ENCODE assay signal across 17 cellular contexts in genomic region chr3:113741086-113741485, GRCh38. TPM values are rescaled to one million over a fixed set of nuclear protein-coding genes. Genes with fewer than 3 reads are reported as not detected.
DNase-seq lines count a peak whose midpoint lies in the region; FAIRE-seq and TF ChIP-seq lines count a peak whose summit lies in the region.
"Had no signal": no experiment of that assay in that cellular context is flagged by ENCODE, and none has a peak within 500 bp of the region (broad histone marks: within the 10 kb centered on the region; RNA-seq: fewer than 3 reads in every experiment).

No MANE protein-coding gene starts in this region.

- H3K4me1 ChIP-seq in DOHH2 (ENCODE audit: control insufficient read depth, low read length) = peaks cover 69% of the 10 kb centered on the region
- H3K4me1 ChIP-seq in PC-9 (replicated peaks; ENCODE audit: insufficient read depth) = peaks cover 49% of the 10 kb centered on the region

- peak overlapping the region; percentile 93 to 100 (median 100) for H3K27ac Mint-ChIP-seq in immature natural killer cell

- H3K9me3 ChIP-seq in DOHH2 (ENCODE audit: control insufficient read depth, insufficient read depth, low read length) (no peaks in the 10 kb centered on the region), PC-9 (ENCODE audit: insufficient read depth, low read depth) (no peaks in the 10 kb centered on the region)
- H3K9me3 ChIP-seq: BE2C, uterus had no signal

- no peak for FAIRE-seq in D721Med (lab: Jason Lieb, UNC)

- BruUV-seq in PC-9 (replicated peaks; lab: Mats Ljungman, UMichigan) = no TSS peak

- H3F3A ChIP-seq in DOHH2 (ENCODE audit: control insufficient read depth, insufficient read depth) (peaks cover 20% of the 10 kb centered on the region), PC-9 (ENCODE audit: insufficient read depth, low read depth) (peaks cover 20% of the 10 kb centered on the region)

- no peaks in the 10 kb centered on the region for H3K27me3 ChIP-seq in DOHH2 (ENCODE audit: control insufficient read depth, low read length)
- no peaks in the 10 kb centered on the region for H3K27me3 ChIP-seq in PC-9 (ENCODE audit: insufficient read depth, low read depth)
- H3K27me3 ChIP-seq: BE2C, uterus had no signal

- H3K4me1 Mint-ChIP-seq in immature natural killer cell = peaks cover 64 to 93% of the 10 kb centered on the region in 2 donors

- H2AFZ ChIP-seq in PC-9 = no peak overlapping the region

- POLR2A ChIA-PET in PC-9 (lab: Charles Lee; ENCODE audit: unreplicated experiment) = no interaction called here

- H3K9me3 Mint-ChIP-seq in immature natural killer cell = peaks cover 0 to 2% (median 0%) of the 10 kb centered on the region in 6 donors

- H3K27me3 Mint-ChIP-seq in immature natural killer cell (ENCODE audit: low read depth in 3 of 3) = peaks cover 10 to 16% (median 14%) of the 10 kb centered on the region in 3 donors

- H4K20me1 ChIP-seq in DOHH2 (ENCODE audit: control insufficient read depth, insufficient read depth, low read depth, low read length) (peaks cover 54% of the 10 kb centered on the region), PC-9 (ENCODE audit: insufficient read depth) (peaks cover 82% of the 10 kb centered on the region)

- H3K79me2 ChIP-seq in DOHH2 (ENCODE audit: control insufficient read depth, low read length) (peaks cover 100% of the 10 kb centered on the region), PC-9 (ENCODE audit: low read depth) (peaks cover 99% of the 10 kb centered on the region)

- no peaks in the 10 kb centered on the region for H3K36me3 Mint-ChIP-seq in immature natural killer cell

- intact Hi-C loops in PC-9 (cut with micrococcal nuclease; ENCODE audit: unreplicated experiment) = no loop called here

- no peak overlapping the region for H3K27ac ChIP-seq in DOHH2 (ENCODE audit: low read depth, low read length)
- peak overlapping the region; percentile 35 for H3K27ac ChIP-seq in PC-9
- H3K27ac ChIP-seq: SK-N-MC, uterus had no signal

- TF ChIP-seq CTCF in AG10803 (conservative IDR thresholded peaks at IDR 0.05; ENCODE audit: low read length) (no peak), DOHH2 (IDR thresholded peaks at IDR 0.05; ENCODE audit: low read depth, low read length, poor library complexity, severe bottlenecking) (no peak), PC-9 (conservative IDR thresholded peaks at IDR 0.05) (no peak), D721Med (IDR thresholded peaks at IDR 0.05; ENCODE audit: insufficient read depth, missing control alignments) (no peak)

- DNase-seq in AG10803 (ENCODE audit: low read depth) = peak; percentile 55
- DNase-seq in PC-9 = no peak
- DNase-seq in immature natural killer cell = peak in 1 of 3 donors; percentile 12
- no peak for DNase-seq in NCI-H1105 (lab: John Stamatoyannopoulos, UW)
- no peak for DNase-seq in LoVo (ENCODE audit: low spot score)
- no peak for DNase-seq in DMS153 treated with DMSO at 0.1 percent for 48 hours (lab: John Stamatoyannopoulos, UW; ENCODE audit: unreplicated experiment)
- no peak for DNase-seq in D721Med (ENCODE audit: insufficient read length, low spot score)
- DNase-seq: BE2C; DMS79; NCI-H187 treated with DMSO at 0.1 percent for 48 hours; NCI-H524; occipital lobe; stimulated activated naive CD4-positive, alpha-beta T cell; uterus had no signal

- H3K4me3 ChIP-seq in AG10803 (ENCODE audit: low read length) = no peak overlapping the region
- 0 out of 2 replicates have a peak overlapping the region, but pooled peaks have one; percentile 7 for H3K4me3 ChIP-seq in DOHH2 (ENCODE audit: low read length)
- no peak overlapping the region for H3K4me3 ChIP-seq in PC-9
- H3K4me3 ChIP-seq: SK-N-MC, skin epidermis, uterus had no signal

- H3K4me2 ChIP-seq in DOHH2 (ENCODE audit: low read length) (peak overlapping the region; percentile 96; the same call in 1 of the 2 replicates), PC-9 (peak overlapping the region; percentile 32; the same call in 1 of the 2 replicates)

- H3K36me3 ChIP-seq in DOHH2 (ENCODE audit: control insufficient read depth, low read length) = peaks cover 63% of the 10 kb centered on the region
- H3K36me3 ChIP-seq in PC-9 (ENCODE audit: low read depth) = no peaks in the 10 kb centered on the region; the same call in 1 of the 2 replicates
- H3K36me3 ChIP-seq: uterus had no signal

- H3K9me2 ChIP-seq in DOHH2 (replicated peaks; ENCODE audit: control insufficient read depth, low read length) (no peaks in the 10 kb centered on the region), PC-9 (ENCODE audit: insufficient read depth) (no peaks in the 10 kb centered on the region)

- CTCF ChIA-PET in PC-9 (lab: Charles Lee) = no interaction called here

- peak overlapping the region; percentile 18 to 98 (median 43) for H3K4me3 Mint-ChIP-seq in immature natural killer cell

RNA-seq across cellular contexts. Expression of gene NAA50, which starts 5.0 kb away (rescaled TPM):
- total RNA-seq in PC-9 (2021) = 198 and 221 TPM in 2 replicates
- 10 to 100 TPM; 58.0 to 80.1 (median 65.2) TPM for polyA plus RNA-seq in immature natural killer cell

RNA-seq across cellular contexts. Expression of gene ATP6V1A, which starts 5.7 kb away (rescaled TPM):
- 56.2 and 75.1 TPM in 2 replicates for total RNA-seq in PC-9 (2021)
- 10 to 100 TPM; 46.0 to 51.1 (median 46.1) TPM for polyA plus RNA-seq in immature natural killer cell

RNA-seq across cellular contexts. Expression of gene USF3, which starts 44.6 kb away (rescaled TPM):
- total RNA-seq in PC-9 (2021) = 7.1 and 12.8 TPM in 2 replicates
- polyA plus RNA-seq in immature natural killer cell = 1 to 10 TPM; 2.1 to 7.3 (median 2.6) TPM
